In genomic region chr6:169016758-169017157, GRCh38 we compare ENCODE assay signal across 7 cellular contexts.
"Had no signal": no experiment of that assay in that cellular context is flagged by ENCODE, and none has a peak within 500 bp of the region (broad histone marks: within the 10 kb centered on the region; RNA-seq: fewer than 3 reads in every experiment).

No MANE protein-coding gene starts in this region.

- H3K36me3 Mint-ChIP-seq: IgD-negative memory B cell had no signal

- H3K4me3 Mint-ChIP-seq: IgD-negative memory B cell had no signal

- H3K4me1 Mint-ChIP-seq: IgD-negative memory B cell had no signal

- H3K27ac ChIP-seq: HL-60 had no signal

- ATAC-seq: HepG2, K562 had no signal

- DNase-seq: IMR-90, KBM-7, KG1 had no signal

- H3K27ac Mint-ChIP-seq: IgD-negative memory B cell had no signal

- H3K4me3 ChIP-seq: K562 had no signal
